Comparison of ENCODE assay signal across 10 cellular contexts in genomic region chr16:75341934-75342811, GRCh38.
DNase-seq lines count a peak whose midpoint lies in the region; ATAC-seq and TF ChIP-seq lines count a peak whose summit lies in the region.
"Had no signal": no experiment of that assay in that cellular context is flagged by ENCODE, and none has a peak within 500 bp of the region (broad histone marks: within the 10 kb centered on the region; RNA-seq: fewer than 3 reads in every experiment).

No MANE protein-coding gene starts in this region.

- peak overlapping the region; percentile 35 for H3K27ac ChIP-seq in RWPE2 (ENCODE audit: poor library complexity, severe bottlenecking)

- ATAC-seq in RWPE2 (ENCODE audit: low read depth) = peak; percentile 96
- ATAC-seq: activated T-cell treated with anti-CD3 and anti-CD28 coated beads, Interleukin-2, amount 50 U/mL, for 4 hours had no signal

- peaks cover 14% of the 10 kb centered on the region; the same call in 1 of the 2 replicates for H3K36me3 ChIP-seq in RWPE2 (ENCODE audit: low read depth)

- peaks cover 13% of the 10 kb centered on the region for H3K36me3 Mint-ChIP-seq in progenitor cell of endocrine pancreas (ENCODE audit: insufficient read depth)

- no peaks in the 10 kb centered on the region for H3K27me3 ChIP-seq in RWPE2 (ENCODE audit: insufficient read depth, poor library complexity, severe bottlenecking)

- H3K9me3 ChIP-seq in RWPE2 (ENCODE audit: severe bottlenecking) = no peaks in the 10 kb centered on the region

- no peaks in the 10 kb centered on the region for H3K27me3 Mint-ChIP-seq in progenitor cell of endocrine pancreas

- H3K27ac Mint-ChIP-seq in progenitor cell of endocrine pancreas = peak overlapping the region; percentile 72

- H3K9me3 Mint-ChIP-seq in progenitor cell of endocrine pancreas (ENCODE audit: low read depth) = peaks cover 6% of the 10 kb centered on the region
- H3K9me3 Mint-ChIP-seq: activated T-cell treated with anti-CD3 and anti-CD28 coated beads, Interleukin-2, amount 50 U/mL, for 4 hours had no signal

- DNase-seq in Daoy (ENCODE audit: low read depth) (peak; percentile 79), RWPE2 (ENCODE audit: low spot score) (no peak), fibroblast of the conjunctiva (ENCODE audit: low read depth) (peak; percentile 8), progenitor cell of endocrine pancreas (ENCODE audit: low spot score, unreplicated experiment) (no peak), NCI-H146 treated with DMSO at 0.1 percent for 48 hours (lab: John Stamatoyannopoulos, UW; ENCODE audit: unreplicated experiment) (no peak), OCI-M2 (lab: John Stamatoyannopoulos, UW; ENCODE audit: unreplicated experiment) (no peak), middle frontal gyrus (ENCODE audit: extremely low spot score, low spot score) (no peak)
- no peak for DNase-seq in activated CD4-positive, alpha-beta T cell treated with anti-CD3 and anti-CD28 coated beads, Interleukin-2, amount 50 U/mL, for 1 hour
- DNase-seq: activated T-cell treated with anti-CD3 and anti-CD28 coated beads, Interleukin-2, amount 50 U/mL, for 4 hours; KG1 had no signal

- H3K4me1 ChIP-seq in RWPE2 (ENCODE audit: insufficient read depth, poor library complexity, severe bottlenecking) = peaks cover 32% of the 10 kb centered on the region

- H3K4me3 ChIP-seq in RWPE2 (ENCODE audit: severe bottlenecking) = no peak overlapping the region

- TF ChIP-seq CTCF in RWPE2 (IDR thresholded peaks at IDR 0.05; ENCODE audit: poor library complexity, severe bottlenecking) (no peak), progenitor cell of endocrine pancreas (IDR thresholded peaks at IDR 0.05; ENCODE audit: unreplicated experiment) (no peak)

- H3K4me1 Mint-ChIP-seq in progenitor cell of endocrine pancreas (ENCODE audit: low read depth) = peaks cover 48% of the 10 kb centered on the region

- peak overlapping the region; percentile 6 for H3K4me3 Mint-ChIP-seq in progenitor cell of endocrine pancreas (ENCODE audit: low read depth)
- H3K4me3 Mint-ChIP-seq: activated T-cell treated with anti-CD3 and anti-CD28 coated beads, Interleukin-2, amount 50 U/mL, for 4 hours had no signal

Comparison
In these comparisons a context has a peak if more than half of its experiments do, and no peak if none do; other contexts are left out.
1. DNase-seq: peak in Daoy (single experiment) and fibroblast of the conjunctiva (single experiment); none in RWPE2 (single experiment), progenitor cell of endocrine pancreas (single experiment), activated CD4-positive, alpha-beta T cell treated with anti-CD3 and anti-CD28 coated beads, Interleukin-2, amount 50 U/mL, for 1 hour (single experiment), NCI-H146 treated with DMSO at 0.1 percent for 48 hours (single experiment), OCI-M2 (single experiment) and middle frontal gyrus (single experiment).